Comparison of ENCODE assay signal across 9 cellular contexts in genomic region chr10:133388973-133389818, GRCh38. TPM values are rescaled to one million over a fixed set of nuclear protein-coding genes. Genes with fewer than 3 reads are reported as not detected.
DNase-seq lines count a peak whose midpoint lies in the region; ATAC-seq and TF ChIP-seq lines count a peak whose summit lies in the region.
"Had no signal": no experiment of that assay in that cellular context is flagged by ENCODE, and none has a peak within 500 bp of the region (broad histone marks: within the 10 kb centered on the region; RNA-seq: fewer than 3 reads in every experiment).

No MANE protein-coding gene starts in this region.

- intact Hi-C loops in CD8-positive, alpha-beta T cell (cut with DNase I, micrococcal nuclease), result loop anchor here (1.0 to 2.0 kb wide), 3 partner anchors 10 to 31 kb away; partner anchors contain the start of genes FUOM (in 2 of the 2) and PAOX (in 1 of the 2)

- H3K27ac ChIP-seq in CD8-positive, alpha-beta T cell (ENCODE audit: low read depth, low read length), result peak overlapping the region; percentile 58
- no peak overlapping the region for H3K27ac ChIP-seq in neuronal stem cell (replicated peaks; ENCODE audit: low read length)

- POLR2A ChIA-PET in CD8-positive, alpha-beta T cell (lab: Charles Lee), result interaction anchor here (0.8 to 3.1 kb wide), 7 partner anchors 10 to 53 kb away, joined by 3 to 38 read pairs (median 5); partner anchors contain the start of genes CALY, ECHS1 and PAOX

- no peak overlapping the region for H2AK5ac ChIP-seq in neuronal stem cell (ENCODE audit: low read depth, low read length)

- H2AFZ ChIP-seq in neuronal stem cell (ENCODE audit: low read length), result no peak overlapping the region

- H3K4me3 ChIP-seq in CD8-positive, alpha-beta T cell (ENCODE audit: low read depth, low read length), result peak overlapping the region; percentile 58
- H3K4me3 ChIP-seq in neuronal stem cell (ENCODE audit: low read length in 2 of 2), result no peak overlapping the region

- H3K4me2 ChIP-seq in neuronal stem cell (ENCODE audit: insufficient read depth, low read length, poor library complexity, severe bottlenecking), result no peak overlapping the region

- no peak overlapping the region for H2BK15ac ChIP-seq in neuronal stem cell (ENCODE audit: low read length)

- H3K9me3 Mint-ChIP-seq in CD8-positive, alpha-beta T cell, result no peaks in the 10 kb centered on the region
- H3K9me3 Mint-ChIP-seq: nephron had no signal

- peak overlapping the region; percentile 96 for H3K27ac Mint-ChIP-seq in CD8-positive, alpha-beta T cell
- H3K27ac Mint-ChIP-seq: nephron had no signal

- WGBS in neuronal stem cell (ENCODE audit: extremely low coverage in 2 of 2, insufficient read length in 2 of 2, insufficient replicate concordance in 1 of 2), 2 donors, result no CpG with 5 or more reads among the region's 39 CpGs

- H3K36me3 ChIP-seq in CD8-positive, alpha-beta T cell (ENCODE audit: insufficient read depth, low read length), result no peaks in the 10 kb centered on the region
- H3K36me3 ChIP-seq in neuronal stem cell (replicated peaks in 1 of 2; ENCODE audit: control insufficient read depth in 2 of 2, insufficient read depth in 2 of 2, low read length in 2 of 2), result peaks cover 0 to 2% of the 10 kb centered on the region in 2 donors

- H4K91ac ChIP-seq in neuronal stem cell (ENCODE audit: low read depth, low read length, poor library complexity), result no peak overlapping the region

- no peak overlapping the region for H3K4ac ChIP-seq in neuronal stem cell (ENCODE audit: low read length)

- no peaks in the 10 kb centered on the region for H3K27me3 ChIP-seq in CD8-positive, alpha-beta T cell (ENCODE audit: insufficient read depth, low read length)
- H3K27me3 ChIP-seq in neuronal stem cell (ENCODE audit: control insufficient read depth in 3 of 3, insufficient read depth in 3 of 3, low read depth in 1 of 3, low read length in 3 of 3), result no peaks in the 10 kb centered on the region

- DNase-seq in CD8-positive, alpha-beta T cell, result peak in 6 of 7 experiments; percentile 22 to 77 (median 50)
- peak; percentile 36 for DNase-seq in activated CD4-positive, CD25-positive, alpha-beta regulatory T cell treated with anti-CD3 and anti-CD28 coated beads, Interleukin-2, amount 50 U/mL, for 72 hours
- DNase-seq in medulla oblongata (ENCODE audit: extremely low spot score) (peak; percentile 42), G401 (ENCODE audit: low spot score) (no peak), neuronal stem cell (ENCODE audit: low spot score) (no peak), DMS79 treated with DMSO at 0.1 percent for 48 hours (lab: John Stamatoyannopoulos, UW) (no peak)

- peaks cover 39% of the 10 kb centered on the region for H3K4me1 ChIP-seq in CD8-positive, alpha-beta T cell (ENCODE audit: insufficient read depth, low read length)
- H3K4me1 ChIP-seq in neuronal stem cell (ENCODE audit: control insufficient read depth in 2 of 2, insufficient read depth in 1 of 2, low read depth in 1 of 2, low read length in 2 of 2), result no peaks in the 10 kb centered on the region

- no peak overlapping the region for H2BK120ac ChIP-seq in neuronal stem cell (ENCODE audit: low read depth, low read length)

- in situ Hi-C loops in G401 (cut with HindIII; ENCODE audit: low sequenced_read_pairs), result no loop called here

- no peaks in the 10 kb centered on the region for H3K79me1 ChIP-seq in neuronal stem cell (ENCODE audit: low read depth, low read length)

- H3K36me3 Mint-ChIP-seq in CD8-positive, alpha-beta T cell, result peaks cover 9% of the 10 kb centered on the region

- peak overlapping the region; percentile 90 for H3K4me3 Mint-ChIP-seq in CD8-positive, alpha-beta T cell

- H3K23ac ChIP-seq in neuronal stem cell (ENCODE audit: low read depth, low read length, poor library complexity), result no peak overlapping the region

- CTCF ChIA-PET in CD8-positive, alpha-beta T cell (lab: Charles Lee), result interaction anchor here (1.5 to 5.1 kb wide), 3 partner anchors 9 to 60 kb away, joined by 4 to 28 read pairs (median 5); no protein-coding TSS in a partner anchor

- peak; percentile 56 for ATAC-seq in CD8-positive, alpha-beta T cell
- ATAC-seq in GM19351 (IDR thresholded peaks at IDR 0.05; ENCODE audit: unreplicated experiment), result peak; percentile 83
- peak; percentile 83 for ATAC-seq in HG03280 (IDR thresholded peaks at IDR 0.05; ENCODE audit: unreplicated experiment)

- no peaks in the 10 kb centered on the region for H3K9me3 ChIP-seq in CD8-positive, alpha-beta T cell (ENCODE audit: low read length)
- H3K9me3 ChIP-seq in neuronal stem cell (replicated peaks in 1 of 2; ENCODE audit: control insufficient read depth in 2 of 2, insufficient read depth in 1 of 2, low read depth in 1 of 2, low read length in 2 of 2), result no peaks in the 10 kb centered on the region

- H3K27me3 Mint-ChIP-seq in CD8-positive, alpha-beta T cell (ENCODE audit: low read depth), result no peaks in the 10 kb centered on the region

- H2BK12ac ChIP-seq in neuronal stem cell (ENCODE audit: low read length), result no peak overlapping the region

- no peak for TF ChIP-seq CTCF in CD8-positive, alpha-beta T cell (IDR thresholded peaks at IDR 0.05)

- H3K18ac ChIP-seq in neuronal stem cell (ENCODE audit: low read length), result no peak overlapping the region

- H3K4me1 Mint-ChIP-seq in CD8-positive, alpha-beta T cell (ENCODE audit: low read depth), result peaks cover 41% of the 10 kb centered on the region
- H3K4me1 Mint-ChIP-seq: nephron had no signal

- H4K8ac ChIP-seq in neuronal stem cell (ENCODE audit: low read depth, low read length), result no peak overlapping the region

- no peak overlapping the region for H3K9ac ChIP-seq in neuronal stem cell (ENCODE audit: low read depth, low read length, poor library complexity)

- no peak overlapping the region for H2BK5ac ChIP-seq in neuronal stem cell (ENCODE audit: low read length)

- no peak overlapping the region for H3K14ac ChIP-seq in neuronal stem cell (ENCODE audit: low read length)

RNA-seq across cellular contexts. Expression of gene MTG1, which starts 4.8 kb away (rescaled TPM):
- 10 to 100 TPM; 30.2 to 31.0 TPM for total RNA-seq in CD8-positive, alpha-beta T cell
- 60.7 and 66.8 TPM in 2 replicates for total RNA-seq in G401 (2014; rRNA removed; shearing (Covaris generic))
- 15.5 TPM for polyA plus RNA-seq in neuronal stem cell (2013, experiment 1 of 2)
- 15.8 TPM for polyA plus RNA-seq in neuronal stem cell (2013, experiment 2 of 2)

RNA-seq across cellular contexts. Expression of gene PAOX, which starts 10.1 kb away (rescaled TPM):
- 1 to 10 TPM; 2.4 to 3.5 TPM for total RNA-seq in CD8-positive, alpha-beta T cell
- total RNA-seq in G401 (2014; rRNA removed; shearing (Covaris generic)), result 11.7 and 13.9 TPM in 2 replicates
- polyA plus RNA-seq in neuronal stem cell (2013, experiment 1 of 2), result 6.1 TPM
- 5.9 TPM for polyA plus RNA-seq in neuronal stem cell (2013, experiment 2 of 2)

RNA-seq across cellular contexts. Expression of gene ECHS1, which starts 16.0 kb away (rescaled TPM):
- 1 to 10 TPM; 7.9 to 8.5 TPM for total RNA-seq in CD8-positive, alpha-beta T cell
- total RNA-seq in G401 (2014; rRNA removed; shearing (Covaris generic)), result 105 and 118 TPM in 2 replicates
- polyA plus RNA-seq in neuronal stem cell (2013, experiment 1 of 2), result 61.5 TPM
- polyA plus RNA-seq in neuronal stem cell (2013, experiment 2 of 2), result 63.2 TPM

RNA-seq across cellular contexts. Expression of gene FUOM, which starts 31.4 kb away (rescaled TPM):
- total RNA-seq in CD8-positive, alpha-beta T cell, result 1 to 10 TPM; 7.9 to 10.0 TPM
- 65.7 and 103 TPM in 2 replicates for total RNA-seq in G401 (2014; rRNA removed; shearing (Covaris generic))
- polyA plus RNA-seq in neuronal stem cell (2013, experiment 1 of 2), result 16.2 TPM
- polyA plus RNA-seq in neuronal stem cell (2013, experiment 2 of 2), result 16.5 TPM

RNA-seq across cellular contexts. Expression of gene SPRN, which starts 35.2 kb away (rescaled TPM):
- not detected for total RNA-seq in CD8-positive, alpha-beta T cell
- not detected in 2 replicates for total RNA-seq in G401 (2014; rRNA removed; shearing (Covaris generic))
- polyA plus RNA-seq in neuronal stem cell (2013, experiment 1 of 2), result 0.52 TPM
- 0.53 TPM for polyA plus RNA-seq in neuronal stem cell (2013, experiment 2 of 2)

Comparison
In these comparisons a context has a peak if more than half of its experiments do, and no peak if none do; other contexts are left out.
1. DNase-seq: peak in CD8-positive, alpha-beta T cell (6 of 7), activated CD4-positive, CD25-positive, alpha-beta regulatory T cell treated with anti-CD3 and anti-CD28 coated beads, Interleukin-2, amount 50 U/mL, for 72 hours (single experiment) and medulla oblongata (single experiment); none in G401 (single experiment), neuronal stem cell (single experiment) and DMS79 treated with DMSO at 0.1 percent for 48 hours (single experiment).
2. RNA of gene ECHS1, which starts 16.0 kb away (total RNA-seq): 105 to 118 TPM in G401; 7.9 to 8.5 TPM in CD8-positive, alpha-beta T cell; every median in the first group is over 10 times any median in the second.
3. Peak in every context shown above with its lines, with median percentiles within 50 percentile points of each other: ATAC-seq.